14 cellular contexts compared by ENCODE assay signal in the genomic region with DNA sequence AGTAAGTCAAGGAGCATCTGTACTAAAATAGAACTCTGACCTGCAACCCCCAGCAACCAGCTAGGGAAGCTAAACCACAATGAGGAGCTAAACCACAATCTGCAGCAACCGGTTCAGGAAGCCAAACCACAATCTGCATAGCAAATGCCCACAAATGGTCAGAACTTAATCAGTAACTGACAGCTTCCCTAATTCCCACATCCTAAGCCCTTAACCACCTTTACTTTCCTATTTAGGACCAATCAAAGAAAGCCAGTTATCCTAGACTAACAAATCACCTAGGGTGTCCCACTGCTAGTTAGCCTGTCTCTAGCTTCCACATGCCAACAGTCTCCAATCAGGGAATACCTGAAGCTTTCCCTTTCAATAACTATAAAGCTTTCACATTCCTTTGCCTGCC.
DNase-seq lines count a peak whose midpoint lies in the region; ATAC-seq and TF ChIP-seq lines count a peak whose summit lies in the region.
"Had no signal": no experiment of that assay in that cellular context is flagged by ENCODE, and none has a peak within 500 bp of the region (broad histone marks: within the 10 kb centered on the region; RNA-seq: fewer than 3 reads in every experiment).

No MANE protein-coding gene starts in this region.

- H3K4me2 ChIP-seq in PC-9 = peak overlapping the region; percentile 3
- H3K4me2 ChIP-seq: hepatocyte had no signal

- WGBS in psoas muscle, 3 donors = 4 to 40% (median 28%) methylated on average over 1 of the region's 1 CpG

- no peak for ATAC-seq in psoas muscle
- ATAC-seq in HG02798 (IDR thresholded peaks at IDR 0.05; ENCODE audit: poor library complexity, unreplicated experiment) = no peak

- POLR2A ChIA-PET in PC-9 (lab: Charles Lee; ENCODE audit: unreplicated experiment) = interaction anchor here (0.6 kb wide), 2 partner anchors 185 to 652 kb away, joined by 5 to 10 read pairs; no protein-coding TSS in a partner anchor

- H3K9me3 ChIP-seq in PC-9 (ENCODE audit: insufficient read depth, low read depth) (no peaks in the 10 kb centered on the region), psoas muscle (no peaks in the 10 kb centered on the region)

- no TSS peak for BruUV-seq in PC-9 (replicated peaks; lab: Mats Ljungman, UMichigan)

- no peaks in the 10 kb centered on the region; the same call in 1 of the 2 replicates for H3K9me2 ChIP-seq in PC-9 (ENCODE audit: insufficient read depth)

- H2AFZ ChIP-seq in PC-9 = no peak overlapping the region
- H2AFZ ChIP-seq: hepatocyte had no signal

- TF ChIP-seq CTCF in PC-9 (conservative IDR thresholded peaks at IDR 0.05) (no peak), fibroblast of mammary gland (conservative IDR thresholded peaks at IDR 0.05; ENCODE audit: control insufficient read depth, insufficient read depth, low read depth, low read length) (no peak), psoas muscle (IDR thresholded peaks at IDR 0.05) (no peak)

- no peaks in the 10 kb centered on the region for H3K36me3 ChIP-seq in PC-9 (ENCODE audit: low read depth)
- no peaks in the 10 kb centered on the region for H3K36me3 ChIP-seq in psoas muscle (ENCODE audit: insufficient read depth in 1 of 2, low read depth in 1 of 2)
- H3K36me3 ChIP-seq: WERI-Rb-1 had no signal

- H3K4me3 ChIP-seq in PC-9 (no peak overlapping the region), fibroblast of mammary gland (ENCODE audit: control insufficient read depth, low read depth, low read length) (no peak overlapping the region), psoas muscle (no peak overlapping the region)
- H3K4me3 ChIP-seq: hepatocyte had no signal

- H3F3A ChIP-seq in PC-9 (ENCODE audit: insufficient read depth, low read depth) = peaks cover 6% of the 10 kb centered on the region; the same call in 1 of the 2 replicates

- CTCF ChIA-PET in PC-9 (lab: Charles Lee) = no interaction called here

- no peaks in the 10 kb centered on the region for H4K20me1 ChIP-seq in PC-9 (ENCODE audit: insufficient read depth)

- intact Hi-C loops in PC-9 (cut with micrococcal nuclease; ENCODE audit: unreplicated experiment) (loop anchor here (1.0 kb wide), 1 partner anchor 292 kb away; no protein-coding TSS in a partner anchor), psoas muscle (cut with DNase I) (no loop called here)

- DNase-seq in NCI-H748 (lab: John Stamatoyannopoulos, UW; ENCODE audit: unreplicated experiment) = peak; percentile 21
- no peak for DNase-seq in NCI-H748 treated with DMSO at 0.1 percent for 48 hours (lab: John Stamatoyannopoulos, UW)
- DNase-seq in PC-9 = peak; percentile 50 to 71
- peak; percentile 90 for DNase-seq in fibroblast of mammary gland (ENCODE audit: low read depth)
- DNase-seq in stromal cell of bone marrow (ENCODE audit: low read depth) = peak; percentile 24
- DNase-seq in NCI-H1092 treated with DMSO at 0.1 percent for 48 hours (lab: John Stamatoyannopoulos, UW) = no peak
- no peak for DNase-seq in psoas muscle
- DNase-seq: H9; NCI-H1105 treated with DMSO at 0.1 percent for 48 hours; stimulated activated naive CD4-positive, alpha-beta T cell treated with Interleukin-2 at 50 U/mL for 16 hours; WERI-Rb-1 had no signal

- H3K4me1 ChIP-seq in PC-9 (replicated peaks; ENCODE audit: insufficient read depth) (peaks cover 15% of the 10 kb centered on the region), psoas muscle (no peaks in the 10 kb centered on the region)

- H3K79me2 ChIP-seq in PC-9 (ENCODE audit: low read depth) = no peaks in the 10 kb centered on the region
- H3K79me2 ChIP-seq: hepatocyte had no signal

- H3K27ac ChIP-seq in PC-9 (no peak overlapping the region), psoas muscle (no peak overlapping the region)
- H3K27ac ChIP-seq: 22Rv1, hepatocyte, WERI-Rb-1 had no signal

- H3K27me3 ChIP-seq in PC-9 (ENCODE audit: insufficient read depth, low read depth) (0 out of 2 replicates have a peak, but pooled peaks cover 4% of the 10 kb centered on the region), psoas muscle (ENCODE audit: insufficient read depth in 3 of 3, low read length in 2 of 3) (no peaks in the 10 kb centered on the region)
- H3K27me3 ChIP-seq: hepatocyte had no signal

Comparison
In these comparisons a context has a peak if more than half of its experiments do, and no peak if none do; other contexts are left out.
1. DNase-seq: peak in NCI-H748 (single experiment), PC-9 (2 of 2), fibroblast of mammary gland (single experiment) and stromal cell of bone marrow (single experiment); none in NCI-H748 treated with DMSO at 0.1 percent for 48 hours (single experiment), NCI-H1092 treated with DMSO at 0.1 percent for 48 hours (single experiment) and psoas muscle (0 of 2).